In the genomic region with DNA sequence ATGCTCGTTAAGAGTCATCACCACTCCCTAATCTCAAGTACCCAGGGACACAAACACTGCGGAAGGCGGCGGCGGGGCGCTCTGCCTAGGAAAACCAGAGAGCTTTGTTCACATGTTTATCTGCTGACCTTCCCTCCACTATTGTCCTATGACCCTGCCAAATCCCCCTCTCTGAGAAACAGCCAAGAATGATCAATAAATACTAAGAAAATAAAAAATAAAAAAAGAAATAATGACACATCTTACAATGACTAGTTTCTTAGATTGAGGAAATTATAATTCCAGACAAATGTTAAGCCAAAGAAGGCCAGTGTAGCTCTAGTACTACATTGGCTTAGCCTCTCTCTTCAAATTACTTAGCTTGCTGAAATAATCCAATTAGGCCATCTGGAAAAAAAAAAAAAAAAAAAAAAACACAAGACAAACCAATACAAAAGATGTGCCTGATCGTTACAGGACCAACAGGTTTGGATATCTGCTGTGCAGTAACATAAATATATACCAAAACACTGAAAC, we compare ENCODE assay signal across 16 cellular contexts. TPM values are rescaled to one million over a fixed set of nuclear protein-coding genes. Genes with fewer than 3 reads are reported as not detected.
A peak's percentile ranks its signal among the peaks of the same experiment; 100 is the strongest.
DNase-seq lines count a peak whose midpoint lies in the region; ATAC-seq, FAIRE-seq and TF ChIP-seq lines count a peak whose summit lies in the region.
"Had no signal": no experiment of that assay in that cellular context is flagged by ENCODE, and none has a peak within 500 bp of the region (broad histone marks: within the 10 kb centered on the region; RNA-seq: fewer than 3 reads in every experiment).

No MANE protein-coding gene starts in this region.

- H3K9me3 ChIP-seq in K562 (replicated peaks; ENCODE audit: control insufficient read depth, insufficient read depth, low read depth, low read length), result peaks cover 7% of the 10 kb centered on the region
- no peaks in the 10 kb centered on the region for H3K9me3 ChIP-seq in neural progenitor cell (ENCODE audit: low read depth)
- H3K9me3 ChIP-seq: ovary had no signal

- CTCF ChIA-PET in K562 (lab: Yijun Ruan, JAX; ENCODE audit: low intra/inter-chr PET ratio), result no interaction called here

- no peak overlapping the region for H3K27ac Mint-ChIP-seq in neural progenitor cell
- H3K27ac Mint-ChIP-seq: activated T-helper 1 cell treated with anti-CD3 and anti-CD28 coated beads, Interleukin-12 subunit alpha, Interleukin-12 subunit beta, Interleukin-2, Interleukin-4 antibody, amounts not matched to agents 30 ng/mL and 10 ng/mL and 1 ng/mL, durations not matched to agents 14 hours and 24 hours and 36 hours; brain had no signal

- POLR2A ChIA-PET in K562 (lab: Yijun Ruan, JAX), result interaction anchor here (0.6 to 1.3 kb wide), 8 partner anchors 12 to 502 kb away, joined by 3 to 5 read pairs (median 4); partner anchors contain the start of gene TMEM267

- H4K20me1 ChIP-seq in K562 (replicated peaks; ENCODE audit: control insufficient read depth, insufficient read depth, low read length), result no peaks in the 10 kb centered on the region
- no peaks in the 10 kb centered on the region for H4K20me1 ChIP-seq in neural progenitor cell (ENCODE audit: low read depth)

- H3K4me2 ChIP-seq in K562 (ENCODE audit: insufficient read depth, low read length) (no peak overlapping the region; the same call in 1 of the 2 replicates), neural progenitor cell (peak overlapping the region; percentile 28)

- no peak for TF ChIP-seq POLR2A in K562 (conservative IDR thresholded peaks at IDR 0.05)

- H3K4me3 Mint-ChIP-seq in neural progenitor cell, result no peak overlapping the region
- H3K4me3 Mint-ChIP-seq: activated T-helper 1 cell treated with anti-CD3 and anti-CD28 coated beads, Interleukin-12 subunit alpha, Interleukin-12 subunit beta, Interleukin-2, Interleukin-4 antibody, amounts not matched to agents 30 ng/mL and 10 ng/mL and 1 ng/mL, durations not matched to agents 14 hours and 24 hours and 36 hours; brain had no signal

- no peak for TF ChIP-seq CTCF in K562 (IDR thresholded peaks at IDR 0.05 in 2 of 3, conservative IDR thresholded peaks at IDR 0.05 in 1 of 3; ENCODE audit: insufficient read depth in 2 of 3, low read depth in 1 of 3, low read length in 3 of 3)
- TF ChIP-seq CTCF in neural progenitor cell (IDR thresholded peaks at IDR 0.05), result no peak

- DNase-seq in DMS 273 (lab: John Stamatoyannopoulos, UW; ENCODE audit: unreplicated experiment) (peak; percentile 47), DMS 273 treated with DMSO at 0.1 percent for 48 hours (lab: John Stamatoyannopoulos, UW) (no peak), NCI-H2171 (lab: John Stamatoyannopoulos, UW) (peak; percentile 24), K562 (ENCODE audit: extremely low read depth in 1 of 4, low spot score in 3 of 4) (peak in 1 of 4 experiments; percentile 90), neural progenitor cell (ENCODE audit: low spot score) (peak; percentile 62)
- DNase-seq in activated CD4-positive, alpha-beta T cell treated with anti-CD3 and anti-CD28 coated beads, Interleukin-2, amount 50 U/mL, for 1 hour, result no peak
- DNase-seq in activated CD4-positive, alpha-beta T cell treated with anti-CD3 and anti-CD28 coated beads for 4 hours, result no peak
- DNase-seq: activated CD4-positive, alpha-beta T cell treated with anti-CD3 and anti-CD28 coated beads for 1 hour; ovary; Right ventricle myocardium superior; stimulated activated CD4-positive, alpha-beta T cell treated with anti-CD3 and anti-CD28 coated beads, Interleukin-4, amount 100 ng/mL, for 4 hours had no signal

- H3K27me3 Mint-ChIP-seq in neural progenitor cell (ENCODE audit: insufficient read depth, low read depth), result peaks cover 4% of the 10 kb centered on the region

- peaks cover 10% of the 10 kb centered on the region for H3K9me3 Mint-ChIP-seq in neural progenitor cell
- H3K9me3 Mint-ChIP-seq: activated T-helper 1 cell treated with anti-CD3 and anti-CD28 coated beads, Interleukin-12 subunit alpha, Interleukin-12 subunit beta, Interleukin-2, Interleukin-4 antibody, amounts not matched to agents 30 ng/mL and 10 ng/mL and 1 ng/mL, durations not matched to agents 14 hours and 24 hours and 36 hours had no signal

- TF ChIP-seq RAD21 in K562 (CRISPR knock-in tag; conservative IDR thresholded peaks at IDR 0.05 in 1 of 2, IDR thresholded peaks at IDR 0.05 in 1 of 2), result no peak

- H3K4me3 ChIP-seq in K562 (no peak overlapping the region), neural progenitor cell (no peak overlapping the region)
- H3K4me3 ChIP-seq: ovary had no signal

- in situ Hi-C loops in K562 (cut with MboI), result no loop called here

- peak; percentile 52; the same call in 1 of the 2 replicates for TF ChIP-seq EP300 in K562 (IDR thresholded peaks at IDR 0.05; ENCODE audit: low read length)

- H3K27me3 ChIP-seq in K562 (ENCODE audit: control insufficient read depth in 2 of 2, insufficient read depth in 2 of 2, low read length in 2 of 2) (no peaks in the 10 kb centered on the region), neural progenitor cell (peaks cover 8% of the 10 kb centered on the region)
- H3K27me3 ChIP-seq: ovary had no signal

- WGBS in K562 (ENCODE audit: insufficient coverage, low coverage, missing lambda C conversion rate), result 5% methylated on average over 6 of the region's 7 CpGs

- H3F3A ChIP-seq in neural progenitor cell (ENCODE audit: low read depth), result peaks cover 12% of the 10 kb centered on the region

- no TSS peak for BruUV-seq in K562 (replicated peaks; lab: Mats Ljungman, UMichigan)

- H3K9ac ChIP-seq in K562 (ENCODE audit: insufficient read depth in 1 of 2, low read depth in 2 of 2, low read length in 2 of 2), result 0 out of 4 replicates have a peak overlapping the region, but pooled peaks of 1 of the 2 experiments have one; percentile 12
- no peak overlapping the region for H3K9ac ChIP-seq in neural progenitor cell

- H2AFZ ChIP-seq in K562 (ENCODE audit: low read depth, low read length) (0 out of 2 replicates have a peak overlapping the region, but pooled peaks have one; percentile 1), neural progenitor cell (replicated peaks) (no peak overlapping the region)

- intact Hi-C loops in K562 (cut with micrococcal nuclease), result loop anchor here (1.0 kb wide), 1 partner anchor 9 kb away; no protein-coding TSS in a partner anchor

- no peaks in the 10 kb centered on the region for H3K36me3 Mint-ChIP-seq in neural progenitor cell
- H3K36me3 Mint-ChIP-seq: brain had no signal

- peak overlapping the region; percentile 44 for H3K27ac ChIP-seq in K562 (ENCODE audit: extremely low read depth, low read depth, low read length)
- H3K27ac ChIP-seq in neural progenitor cell, result peak overlapping the region; percentile 50
- H3K27ac ChIP-seq: 22Rv1, HL-60, ovary had no signal

- H3K36me3 ChIP-seq in K562 (ENCODE audit: control insufficient read depth, insufficient read depth, low read length) (no peaks in the 10 kb centered on the region), neural progenitor cell (no peaks in the 10 kb centered on the region)
- H3K36me3 ChIP-seq: ovary had no signal

- H3K4me1 Mint-ChIP-seq in neural progenitor cell, result no peaks in the 10 kb centered on the region
- H3K4me1 Mint-ChIP-seq: brain had no signal

- H3K79me2 ChIP-seq in K562 (ENCODE audit: control insufficient read depth, insufficient read depth, low read length), result no peaks in the 10 kb centered on the region
- no peaks in the 10 kb centered on the region for H3K79me2 ChIP-seq in neural progenitor cell (ENCODE audit: low read depth)

- no peaks in the 10 kb centered on the region for H3K9me1 ChIP-seq in K562 (ENCODE audit: control insufficient read depth, insufficient read depth, low read length)

- FAIRE-seq in K562 (lab: Jason Lieb, UNC), result no peak

- ATAC-seq in K562 (peak; percentile 78), HG02588 (IDR thresholded peaks at IDR 0.05; ENCODE audit: unreplicated experiment) (no peak)

- H3K4me1 ChIP-seq in K562 (replicated peaks in 1 of 2; ENCODE audit: control insufficient read depth in 2 of 2, insufficient read depth in 2 of 2, low read length in 2 of 2) (peaks cover 15 to 24% of the 10 kb centered on the region in 2 experiments; a peak in 4 of 5 replicates), neural progenitor cell (peaks cover 9% of the 10 kb centered on the region)

TF ChIP-seq in K562, 482 proteins besides CTCF, POLR2A, EP300 and RAD21 (continues in another document):
- TF ChIP-seq, protein P1, sequence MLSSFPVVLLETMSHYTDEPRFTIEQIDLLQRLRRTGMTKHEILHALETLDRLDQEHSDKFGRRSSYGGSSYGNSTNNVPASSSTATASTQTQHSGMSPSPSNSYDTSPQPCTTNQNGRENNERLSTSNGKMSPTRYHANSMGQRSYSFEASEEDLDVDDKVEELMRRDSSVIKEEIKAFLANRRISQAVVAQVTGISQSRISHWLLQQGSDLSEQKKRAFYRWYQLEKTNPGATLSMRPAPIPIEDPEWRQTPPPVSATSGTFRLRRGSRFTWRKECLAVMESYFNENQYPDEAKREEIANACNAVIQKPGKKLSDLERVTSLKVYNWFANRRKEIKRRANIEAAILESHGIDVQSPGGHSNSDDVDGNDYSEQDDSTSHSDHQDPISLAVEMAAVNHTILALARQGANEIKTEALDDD (IDR thresholded peaks at IDR 0.05), result peak; percentile 84
- no peak for TF ChIP-seq NUFIP1 (IDR thresholded peaks at IDR 0.05; ENCODE audit: partially characterized antibody)
- TF ChIP-seq SMAD4 (CRISPR knock-in tag; conservative IDR thresholded peaks at IDR 0.05), result peak; percentile 70
- TF ChIP-seq FOSL1 (tag; conservative IDR thresholded peaks at IDR 0.05), result 0 out of 2 replicates have a peak, but pooled peaks have one; percentile 21
- no peak for TF ChIP-seq MEIS2 (IDR thresholded peaks at IDR 0.05; ENCODE audit: partially characterized antibody)
- peak; percentile 13; the same call in 1 of the 2 replicates for TF ChIP-seq L3MBTL2 (IDR thresholded peaks at IDR 0.05)

RNA-seq across cellular contexts. Expression of gene ANXA2R, which starts 58.0 kb away (rescaled TPM):
- 22.1 and 27.2 TPM in 2 replicates for total RNA-seq in K562 (2011; cell fraction: chromatin; rRNA removed; ENCODE audit: low replicate concordance)
- 17.0 and 20.7 TPM in 2 replicates for total RNA-seq in K562 (2011; cell fraction: nucleolus; rRNA removed)
- total RNA-seq in K562 (2011; cell fraction: nucleoplasm; rRNA removed), result 21.3 and 21.4 TPM in 2 replicates
- 3.4 and 3.5 TPM in 2 replicates for total RNA-seq in K562 (2014; rRNA removed)
- 2.8 and 3.4 TPM in 2 replicates for total RNA-seq in K562 (2014; rRNA removed; fragmentation: Illumina TruSeq; extraction: Trizol)
- total RNA-seq in K562 (2015; rRNA removed; fragmentation: Illumina TruSeq; extraction: Trizol), result 3.4 and 3.5 TPM in 2 replicates
- total RNA-seq in K562 (2021), result 3.9 and 4.3 TPM in 2 replicates
- 2.3 and 2.7 TPM in 2 replicates for polyA plus RNA-seq in K562 (2011; rRNA removed)
- 2.6 and 3.1 TPM in 2 replicates for polyA plus RNA-seq in K562 (2011; cell fraction: cytosol; rRNA removed)
- 6.1 and 8.3 TPM in 2 replicates for polyA plus RNA-seq in K562 (2011; cell fraction: nucleus; rRNA removed)
- 3.4 and 6.0 TPM in 2 replicates for polyA plus RNA-seq in K562 (2012)
- 2.3 and 3.4 TPM in 2 replicates for polyA plus RNA-seq in K562 (2014; fragmentation: Illumina TruSeq; extraction: Trizol)
- 1 to 10 TPM; 2.1 to 3.5 TPM for polyA plus RNA-seq in K562 (2014; fragmentation: Nextera tagmentation; extraction: Ambion mirVana)
- polyA plus RNA-seq in K562 (2014; rRNA removed), result 4.8 and 7.5 TPM in 2 replicates
- polyA minus RNA-seq in K562 (2011; rRNA and poly(A)+ RNA removed), result 5.8 and 6.1 TPM in 2 replicates
- polyA minus RNA-seq in K562 (2011; cell fraction: cytosol; rRNA and poly(A)+ RNA removed), result 0.48 and 1.8 TPM in 2 replicates
- polyA minus RNA-seq in K562 (2011; cell fraction: nucleus; rRNA and poly(A)+ RNA removed), result 15.4 and 18.3 TPM in 2 replicates
- 0.17 and 0.74 TPM in 2 replicates for total RNA-seq in neural progenitor cell (ENCODE audit: low replicate concordance)

Comparison
In these comparisons a context has a peak if more than half of its experiments do, and no peak if none do; other contexts are left out.
1. DNase-seq: peak in DMS 273 (single experiment), NCI-H2171 (single experiment) and neural progenitor cell (single experiment); none in DMS 273 treated with DMSO at 0.1 percent for 48 hours (single experiment), activated CD4-positive, alpha-beta T cell treated with anti-CD3 and anti-CD28 coated beads, Interleukin-2, amount 50 U/mL, for 1 hour (single experiment) and activated CD4-positive, alpha-beta T cell treated with anti-CD3 and anti-CD28 coated beads for 4 hours (0 of 2).